ENCODE assay signal across 1 cellular context in genomic region chr10:53836638-53837037, GRCh38.
A peak's percentile ranks its signal among the peaks of the same experiment; 100 is the strongest.
TF ChIP-seq lines count a peak whose summit lies in the region.

No MANE protein-coding gene starts in this region.

TF ChIP-seq in SK-N-SH treated with all-trans-retinoic acid at 6 μM for 48 hours, 23 proteins besides CTCF, POLR2A, EP300 and RAD21 (continued from another document):
- TF ChIP-seq ISL1 (CRISPR knock-in tag; IDR thresholded peaks at IDR 0.05) (peak; percentile 97), ZC3H10 (CRISPR knock-in tag; IDR thresholded peaks at IDR 0.05) (peak; percentile 33; the same call in 1 of the 2 replicates), PATZ1 (CRISPR knock-in tag; IDR thresholded peaks at IDR 0.05; ENCODE audit: borderline replicate concordance) (peak; percentile 80; the same call in 1 of the 2 replicates), ESRRG (CRISPR knock-in tag; IDR thresholded peaks at IDR 0.05) (peak; percentile 41; the same call in 1 of the 2 replicates), PPARA (CRISPR knock-in tag; IDR thresholded peaks at IDR 0.05; ENCODE audit: borderline replicate concordance) (no peak), ZFP30 (CRISPR knock-in tag; IDR thresholded peaks at IDR 0.05) (0 out of 2 replicates have a peak, but pooled peaks have one; percentile 19), OSR1 (CRISPR knock-in tag; IDR thresholded peaks at IDR 0.05) (no peak), TSHZ2 (CRISPR knock-in tag; IDR thresholded peaks at IDR 0.05) (peak; percentile 89), TCF4 (CRISPR knock-in tag; IDR thresholded peaks at IDR 0.05; ENCODE audit: borderline replicate concordance) (peak; percentile 94), CREB5 (CRISPR knock-in tag; IDR thresholded peaks at IDR 0.05; ENCODE audit: low read depth) (peak; percentile 90), BACH2 (CRISPR knock-in tag; IDR thresholded peaks at IDR 0.05; ENCODE audit: borderline replicate concordance) (no peak), ZNF565 (CRISPR knock-in tag; conservative IDR thresholded peaks at IDR 0.05; ENCODE audit: low read depth) (no peak), SNAI2 (CRISPR knock-in tag; IDR thresholded peaks at IDR 0.05) (0 out of 2 replicates have a peak, but pooled peaks have one; percentile 49), ZNF8 (CRISPR knock-in tag; IDR thresholded peaks at IDR 0.05) (no peak), ZNF70 (CRISPR knock-in tag; IDR thresholded peaks at IDR 0.05) (no peak), GLIS3 (CRISPR knock-in tag; IDR thresholded peaks at IDR 0.05) (peak; percentile 46; the same call in 1 of the 2 replicates)
